ENCODE assay signal across 17 cellular contexts in genomic region chr7:101702362-101702850, GRCh38.
DNase-seq lines count a peak whose midpoint lies in the region; ATAC-seq and TF ChIP-seq lines count a peak whose summit lies in the region.
"Had no signal": no experiment of that assay in that cellular context is flagged by ENCODE, and none has a peak within 500 bp of the region (broad histone marks: within the 10 kb centered on the region; RNA-seq: fewer than 3 reads in every experiment).

No MANE protein-coding gene starts in this region.

- peak; percentile 41 for DNase-seq in Daoy (ENCODE audit: low read depth)
- peak; percentile 63 for DNase-seq in HT-29 (ENCODE audit: low spot score)
- no peak for DNase-seq in left lobe of liver (ENCODE audit: low spot score)
- no peak for DNase-seq in COR-L47 (lab: John Stamatoyannopoulos, UW)
- no peak for DNase-seq in pons (ENCODE audit: low spot score)
- no peak for DNase-seq in occipital lobe (lab: John Stamatoyannopoulos, UW)
- no peak for DNase-seq in cerebellar cortex (ENCODE audit: low spot score)
- DNase-seq: activated CD4-positive, alpha-beta T cell treated with anti-CD3 and anti-CD28 coated beads for 48 hours; activated naive CD8-positive, alpha-beta T cell treated with anti-CD3 and anti-CD28 coated beads, Interleukin-2, amount 50 U/mL, for 24 hours; activated T-cell treated with anti-CD3 and anti-CD28 coated beads, Interleukin-2, amount 50 U/mL, for 1 hour; central memory CD4-positive, alpha-beta T cell; hippocampal formation; lower lobe of right lung; stimulated activated naive CD4-positive, alpha-beta T cell treated with Interleukin-2 at 50 U/mL for 16 hours; SW 1271; uterus had no signal

- ATAC-seq in left lobe of liver: peak; percentile 52
- ATAC-seq: activated naive CD8-positive, alpha-beta T cell treated with anti-CD3 and anti-CD28 coated beads, Interleukin-2, amount 50 U/mL, for 24 hours; lower lobe of right lung had no signal

- peak; percentile 49; the same call in 1 of the 2 replicates for TF ChIP-seq CTCF in VCaP (conservative IDR thresholded peaks at IDR 0.05)

- H3K27ac ChIP-seq in VCaP: no peak overlapping the region
- H3K27ac ChIP-seq: lower lobe of right lung, uterus had no signal

Comparison
In these comparisons a context has a peak if more than half of its experiments do, and no peak if none do; other contexts are left out.
1. DNase-seq: peak in Daoy (single experiment) and HT-29 (single experiment); none in left lobe of liver (single experiment), COR-L47 (single experiment), pons (single experiment), occipital lobe (single experiment) and cerebellar cortex (single experiment).